Comparison of ENCODE assay signal across 17 cellular contexts in genomic region chr7:155836216-155837125, GRCh38. TPM values are rescaled to one million over a fixed set of nuclear protein-coding genes. Genes with fewer than 3 reads are reported as not detected.
"Had no signal": no experiment of that assay in that cellular context is flagged by ENCODE, and none has a peak within 500 bp of the region (broad histone marks: within the 10 kb centered on the region; RNA-seq: fewer than 3 reads in every experiment).

No MANE protein-coding gene starts in this region.

- H3K27ac ChIP-seq: cardiac muscle cell, esophagus squamous epithelium, pancreas, skin epidermis, testis, upper lobe of left lung, WERI-Rb-1 had no signal

- H3K9me3 ChIP-seq: esophagus squamous epithelium, pancreas, testis, upper lobe of left lung had no signal

- ATAC-seq: activated CD4-positive, alpha-beta T cell treated with anti-CD3 and anti-CD28 coated beads for 36 hours; activated CD8-positive, alpha-beta memory T cell treated with anti-CD3 and anti-CD28 coated beads, Interleukin-2, amount 10 ng/mL, durations not matched to agents 7 days and 5 days; left ventricle myocardium superior; pancreas; T-helper 17 cell had no signal

- H3K36me3 ChIP-seq: cardiac muscle cell, esophagus squamous epithelium, pancreas, upper lobe of left lung, WERI-Rb-1 had no signal

- H3K4me3 ChIP-seq: cardiac muscle cell, esophagus squamous epithelium, pancreas, skin epidermis, testis, upper lobe of left lung had no signal

- DNase-seq: activated CD4-positive, alpha-beta memory T cell treated with anti-CD3 and anti-CD28 coated beads for 36 hours; activated CD4-positive, alpha-beta T cell treated with anti-CD3 and anti-CD28 coated beads for 36 hours; activated CD8-positive, alpha-beta memory T cell treated with anti-CD3 and anti-CD28 coated beads, Interleukin-2, amount 10 ng/mL, durations not matched to agents 7 days and 5 days; activated T-cell treated with anti-CD3 and anti-CD28 coated beads, Interleukin-2, amount 50 U/mL, for 1 hour; esophagus squamous epithelium; hippocampal formation; left ventricle myocardium superior; mesenchymal stem cell; pancreas; stimulated activated CD4-positive, alpha-beta T cell treated with anti-CD3 and anti-CD28 coated beads, Interleukin-4, amount 100 ng/mL, for 24 hours; T-helper 17 cell; testis; WERI-Rb-1 had no signal

- H3K4me1 ChIP-seq: esophagus squamous epithelium, pancreas, testis had no signal

- H3K27me3 ChIP-seq: cardiac muscle cell, pancreas, testis, upper lobe of left lung had no signal

RNA-seq across cellular contexts. Expression of gene SHH, which starts 24.2 kb away (rescaled TPM):
- total RNA-seq: activated CD4-positive, alpha-beta memory T cell treated with anti-CD3 and anti-CD28 coated beads for 36 hours; activated CD4-positive, alpha-beta T cell treated with anti-CD3 and anti-CD28 coated beads for 36 hours; activated CD8-positive, alpha-beta memory T cell treated with anti-CD3 and anti-CD28 coated beads, Interleukin-2, amount 10 ng/mL, durations not matched to agents 7 days and 5 days; cardiac muscle cell; esophagus squamous epithelium; fibroblast of villous mesenchyme; left ventricle myocardium superior; T-helper 17 cell had no signal
- polyA plus RNA-seq: cardiac muscle cell had no signal
